Comparison of ENCODE assay signal across 10 cellular contexts in the genomic region with DNA sequence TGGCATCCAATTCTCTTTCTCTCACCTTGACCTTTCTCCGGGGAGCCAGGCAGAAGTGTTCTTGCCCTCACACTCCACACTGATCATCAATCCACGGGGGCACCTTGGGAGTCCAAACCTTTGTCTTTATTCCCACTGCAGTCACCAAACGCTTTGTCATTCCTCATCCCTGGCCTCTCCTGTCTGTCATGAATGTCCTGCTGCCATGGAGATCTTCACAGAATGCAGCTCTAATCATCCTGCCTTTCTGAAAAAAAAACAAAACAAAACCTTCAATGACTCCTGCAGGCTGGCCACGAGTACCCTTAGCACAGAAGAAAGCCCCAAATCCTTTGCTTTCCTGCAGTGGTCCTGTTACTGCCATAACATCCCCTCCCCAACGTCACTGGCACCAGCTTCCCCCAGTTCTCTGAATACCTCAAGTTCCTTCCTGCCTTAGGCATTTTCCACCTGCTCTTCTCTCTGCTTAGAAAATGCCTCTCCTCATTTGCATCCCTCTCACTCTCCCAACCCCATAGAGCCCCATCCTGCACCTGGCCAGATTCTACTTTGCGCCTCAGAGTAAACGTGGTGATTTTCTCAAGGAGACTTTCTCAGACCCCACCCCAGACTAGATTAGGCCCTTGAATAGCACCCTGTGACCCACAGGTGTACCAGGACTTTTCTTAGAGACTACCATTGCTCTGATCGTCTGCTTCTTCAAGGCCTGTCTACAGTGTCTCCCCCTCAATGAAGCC.
DNase-seq lines count a peak whose midpoint lies in the region; ATAC-seq and TF ChIP-seq lines count a peak whose summit lies in the region.
"Had no signal": no experiment of that assay in that cellular context is flagged by ENCODE, and none has a peak within 500 bp of the region (broad histone marks: within the 10 kb centered on the region; RNA-seq: fewer than 3 reads in every experiment).

No MANE protein-coding gene starts in this region.

- TF ChIP-seq CTCF in Loucy (conservative IDR thresholded peaks at IDR 0.05; ENCODE audit: low read length), result no peak

- H3K27ac ChIP-seq in naive thymus-derived CD4-positive, alpha-beta T cell (ENCODE audit: low read depth, low read length), result peak overlapping the region; percentile 15
- H3K27ac ChIP-seq: GM23248 had no signal

- no peaks in the 10 kb centered on the region for H3K27me3 ChIP-seq in Loucy (ENCODE audit: insufficient read depth, low read length, poor library complexity, severe bottlenecking)
- no peaks in the 10 kb centered on the region for H3K27me3 ChIP-seq in naive thymus-derived CD4-positive, alpha-beta T cell (ENCODE audit: control insufficient read depth in 2 of 2, insufficient read depth in 2 of 2, low read length in 2 of 2)

- H3K9ac ChIP-seq in Loucy (ENCODE audit: low read depth, low read length, poor library complexity, severe bottlenecking), result no peak overlapping the region
- H3K9ac ChIP-seq: GM23248 had no signal

- DNase-seq in naive thymus-derived CD4-positive, alpha-beta T cell, result no peak
- no peak for DNase-seq in dedifferentiated amniotic fluid mesenchymal stem cell (ENCODE audit: extremely low spot score)
- DNase-seq in NCI-H748 (lab: John Stamatoyannopoulos, UW; ENCODE audit: unreplicated experiment), result no peak
- no peak for DNase-seq in COLO829 (ENCODE audit: low spot score)
- DNase-seq in effector CD4-positive, alpha-beta T cell, result no peak
- DNase-seq: erythroblast had no signal

- POLR2A ChIA-PET in naive thymus-derived CD4-positive, alpha-beta T cell (lab: Charles Lee), result no interaction called here

- peaks cover 0 to 11% (median 0%) of the 10 kb centered on the region in 5 donors for H3K27me3 Mint-ChIP-seq in naive thymus-derived CD4-positive, alpha-beta T cell

- H3K4me2 ChIP-seq in Loucy (ENCODE audit: low read depth, low read length, poor library complexity, severe bottlenecking), result peak overlapping the region; percentile 9

- ATAC-seq in GM19035 (IDR thresholded peaks at IDR 0.05; ENCODE audit: unreplicated experiment) (peak; percentile 47), HG02642 (IDR thresholded peaks at IDR 0.05; ENCODE audit: poor library complexity, unreplicated experiment) (peak; percentile 68)
- peak; percentile 18 for ATAC-seq in naive thymus-derived CD4-positive, alpha-beta T cell

- CTCF ChIA-PET in naive thymus-derived CD4-positive, alpha-beta T cell (lab: Charles Lee), result no interaction called here

- no peak overlapping the region for H2AFZ ChIP-seq in Loucy (ENCODE audit: low read length)
- H2AFZ ChIP-seq: GM23248 had no signal

- H3F3A ChIP-seq in Loucy (ENCODE audit: low read depth), result no peaks in the 10 kb centered on the region

- H3K4me1 Mint-ChIP-seq in naive thymus-derived CD4-positive, alpha-beta T cell, result peaks cover 15 to 68% (median 37%) of the 10 kb centered on the region in 7 donors

- intact Hi-C loops in naive thymus-derived CD4-positive, alpha-beta T cell (cut with micrococcal nuclease), result no loop called here

- H3K79me2 ChIP-seq in Loucy (ENCODE audit: insufficient read depth, low read length), result no peaks in the 10 kb centered on the region

- no peaks in the 10 kb centered on the region for H4K20me1 ChIP-seq in Loucy (ENCODE audit: insufficient read depth, low read length, poor library complexity, severe bottlenecking)

- no peaks in the 10 kb centered on the region for H3K9me2 ChIP-seq in Loucy (replicated peaks; ENCODE audit: low read depth, low read length)

- H3K4me3 ChIP-seq in Loucy (ENCODE audit: low read length, poor library complexity, severe bottlenecking), result no peak overlapping the region
- H3K4me3 ChIP-seq in naive thymus-derived CD4-positive, alpha-beta T cell (ENCODE audit: low read length), result no peak overlapping the region
- H3K4me3 ChIP-seq: GM23248 had no signal

- H3K9me3 ChIP-seq in Loucy (ENCODE audit: insufficient read depth, low read depth, low read length), result no peaks in the 10 kb centered on the region
- H3K9me3 ChIP-seq in naive thymus-derived CD4-positive, alpha-beta T cell (ENCODE audit: control insufficient read depth in 2 of 3, low read length in 3 of 3), result no peaks in the 10 kb centered on the region

- no peaks in the 10 kb centered on the region for H3K36me3 ChIP-seq in Loucy (ENCODE audit: insufficient read depth, low read length)
- H3K36me3 ChIP-seq in naive thymus-derived CD4-positive, alpha-beta T cell (ENCODE audit: control insufficient read depth in 2 of 3, insufficient read depth in 3 of 3, low read length in 3 of 3), result peaks cover 0 to 16% (median 4%) of the 10 kb centered on the region in 3 experiments

- peaks cover 12% of the 10 kb centered on the region for H3K4me1 ChIP-seq in Loucy (ENCODE audit: insufficient read depth, low read length, poor library complexity, severe bottlenecking)
- H3K4me1 ChIP-seq in naive thymus-derived CD4-positive, alpha-beta T cell (ENCODE audit: control insufficient read depth in 2 of 2, insufficient read depth in 2 of 2, low read length in 2 of 2), result peaks cover 9 to 15% of the 10 kb centered on the region in 2 donors

- peak overlapping the region in 9 of 10 donors; percentile 14 to 69 (median 44) for H3K4me3 Mint-ChIP-seq in naive thymus-derived CD4-positive, alpha-beta T cell

- peaks cover 5 to 22% (median 11%) of the 10 kb centered on the region in 11 donors for H3K9me3 Mint-ChIP-seq in naive thymus-derived CD4-positive, alpha-beta T cell

- H3K36me3 Mint-ChIP-seq in naive thymus-derived CD4-positive, alpha-beta T cell, result peaks cover 0 to 82% (median 72%) of the 10 kb centered on the region in 5 donors

- peak overlapping the region in 8 of 9 donors; percentile 33 to 87 (median 75) for H3K27ac Mint-ChIP-seq in naive thymus-derived CD4-positive, alpha-beta T cell

Comparison
In these comparisons a context has a peak if more than half of its experiments do, and no peak if none do; other contexts are left out.
1. ATAC-seq: peak in every context shown above with its lines; median percentile 68 in HG02642; 47 in GM19035; 18 in naive thymus-derived CD4-positive, alpha-beta T cell.